In the genomic region with DNA sequence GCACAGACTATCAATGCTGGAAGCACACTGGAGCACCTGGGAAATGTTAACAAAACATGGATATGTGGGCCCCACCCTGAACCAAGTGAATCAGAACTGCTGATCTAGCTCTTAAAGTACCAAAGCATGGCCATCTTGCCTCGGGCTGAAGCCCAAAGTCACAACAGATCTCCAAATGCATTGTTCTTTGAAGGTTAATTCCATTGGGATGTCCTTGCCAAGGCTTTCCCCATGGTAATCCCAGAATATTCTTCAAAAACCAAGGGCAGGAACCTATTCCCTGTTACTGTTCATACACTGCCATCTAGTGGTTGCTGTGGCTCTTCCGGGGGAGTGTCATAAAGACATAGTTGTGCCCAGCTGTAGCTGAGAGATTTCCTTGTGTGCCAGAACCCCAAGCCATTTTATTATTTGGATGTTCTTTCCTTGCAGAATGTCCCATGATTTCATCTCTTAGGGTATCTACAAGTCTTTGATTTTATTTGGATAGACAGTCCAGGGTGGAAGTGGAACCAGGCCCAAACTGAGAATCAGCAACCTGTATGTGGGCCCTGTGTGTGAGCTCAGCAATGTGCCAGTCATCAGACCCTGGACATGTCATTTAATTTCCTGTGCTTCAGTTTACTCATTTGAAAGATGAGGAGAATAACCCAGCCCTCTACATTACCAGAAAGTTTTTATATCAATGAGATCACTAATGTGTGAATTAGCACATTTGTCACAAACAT, we compare ENCODE assay signal across 9 cellular contexts.
A peak's percentile ranks its signal among the peaks of the same experiment; 100 is the strongest.
DNase-seq lines count a peak whose midpoint lies in the region; ATAC-seq, FAIRE-seq and TF ChIP-seq lines count a peak whose summit lies in the region.
"Had no signal": no experiment of that assay in that cellular context is flagged by ENCODE, and none has a peak within 500 bp of the region (broad histone marks: within the 10 kb centered on the region; RNA-seq: fewer than 3 reads in every experiment).

No MANE protein-coding gene starts in this region.

- H3K9me3 ChIP-seq in MG63 (no peaks in the 10 kb centered on the region), aorta (ENCODE audit: control insufficient read depth, low read length) (no peaks in the 10 kb centered on the region)
- H3K9me3 ChIP-seq: BLaER1 treated with 17β-estradiol and CSF1 and Interleukin-3, amounts not matched to agents 10 nM and 100 nM had no signal

- H3K27ac ChIP-seq in aorta (ENCODE audit: low read depth in 1 of 2, low read length in 2 of 2), result no peak overlapping the region

- DNase-seq in activated CD4-positive, alpha-beta T cell treated with anti-CD3 and anti-CD28 coated beads for 36 hours, result peak; percentile 38
- no peak for DNase-seq in activated CD4-positive, alpha-beta T cell treated with anti-CD3 and anti-CD28 coated beads for 1 hour
- DNase-seq in H54 (ENCODE audit: insufficient read length, low spot score), result peak; percentile 77
- DNase-seq in MG63, result peak; percentile 40
- DNase-seq in RKO (ENCODE audit: low spot score), result peak; percentile 83
- peak; percentile 64 for DNase-seq in endothelial cell (ENCODE audit: low spot score)
- DNase-seq in memory B cell (ENCODE audit: low spot score in 2 of 2), result peak; percentile 18 to 24
- peak in 1 of 2 donors; percentile 53 for DNase-seq in aorta

- no peaks in the 10 kb centered on the region for H3K4me1 ChIP-seq in aorta (ENCODE audit: control insufficient read depth in 1 of 2, insufficient read depth in 2 of 2, low read length in 2 of 2)

- FAIRE-seq in H54 (lab: Jason Lieb, UNC), result peak; percentile 94

- no peak overlapping the region for H3K27ac Mint-ChIP-seq in activated CD4-positive, alpha-beta T cell treated with anti-CD3 and anti-CD28 coated beads for 36 hours
- H3K27ac Mint-ChIP-seq in endothelial cell (ENCODE audit: unreplicated experiment) (no peak overlapping the region), memory B cell (no peak overlapping the region)

- no peaks in the 10 kb centered on the region for H3K36me3 Mint-ChIP-seq in activated CD4-positive, alpha-beta T cell treated with anti-CD3 and anti-CD28 coated beads for 36 hours (ENCODE audit: low read depth)
- H3K36me3 Mint-ChIP-seq in endothelial cell (ENCODE audit: low read depth, unreplicated experiment) (no peaks in the 10 kb centered on the region), memory B cell (no peaks in the 10 kb centered on the region)

- H3K9me3 Mint-ChIP-seq in activated CD4-positive, alpha-beta T cell treated with anti-CD3 and anti-CD28 coated beads for 36 hours (ENCODE audit: low read depth), result no peaks in the 10 kb centered on the region
- H3K9me3 Mint-ChIP-seq in endothelial cell (ENCODE audit: unreplicated experiment), result no peaks in the 10 kb centered on the region
- H3K9me3 Mint-ChIP-seq in memory B cell, result no peaks in the 10 kb centered on the region

- peaks cover 4% of the 10 kb centered on the region for H3K27me3 Mint-ChIP-seq in activated CD4-positive, alpha-beta T cell treated with anti-CD3 and anti-CD28 coated beads for 36 hours
- H3K27me3 Mint-ChIP-seq in endothelial cell (ENCODE audit: unreplicated experiment) (peaks cover 3% of the 10 kb centered on the region), memory B cell (peaks cover 3% of the 10 kb centered on the region)

- ATAC-seq in activated CD4-positive, alpha-beta T cell treated with anti-CD3 and anti-CD28 coated beads for 36 hours, result no peak
- ATAC-seq in memory B cell (ENCODE audit: low read depth) (peak; percentile 38), aorta (ENCODE audit: low FRiP score) (peak; percentile 89)

- CTCF ChIA-PET in activated CD4-positive, alpha-beta T cell treated with anti-CD3 and anti-CD28 coated beads for 36 hours (lab: Charles Lee), result interaction anchor here (0.8 to 1.3 kb wide), 6 partner anchors 10 to 1143 kb away, joined by 3 to 7 read pairs (median 3); no protein-coding TSS in a partner anchor

- WGBS in aorta, 2 donors, result 5 to 8% methylated on average over 2 of the region's 2 CpGs

- TF ChIP-seq POLR2A in H54 (IDR thresholded peaks at IDR 0.05; ENCODE audit: low read depth, low read length), result no peak

- H3K4me3 Mint-ChIP-seq in activated CD4-positive, alpha-beta T cell treated with anti-CD3 and anti-CD28 coated beads for 36 hours, result no peak overlapping the region
- no peak overlapping the region for H3K4me3 Mint-ChIP-seq in endothelial cell (ENCODE audit: unreplicated experiment)
- H3K4me3 Mint-ChIP-seq in memory B cell, result no peak overlapping the region

- intact Hi-C loops in activated CD4-positive, alpha-beta T cell treated with anti-CD3 and anti-CD28 coated beads for 36 hours (cut with DNase I, micrococcal nuclease), result loop anchor here (1.0 to 5.0 kb wide), 8 partner anchors 98 to 1429 kb away; no protein-coding TSS in a partner anchor
- intact Hi-C loops in aorta (cut with DNase I), result loop anchor here (1.0 to 10.0 kb wide), 6 partner anchors 151 to 1101 kb away; a partner anchor contains a TSS

- H3K36me3 ChIP-seq in MG63 (no peaks in the 10 kb centered on the region), aorta (ENCODE audit: control insufficient read depth in 1 of 2, insufficient read depth in 2 of 2, low read length in 1 of 2) (no peaks in the 10 kb centered on the region)
- H3K36me3 ChIP-seq: BLaER1 treated with 17β-estradiol and CSF1 and Interleukin-3, amounts not matched to agents 10 nM and 100 nM had no signal

- H3K27me3 ChIP-seq in MG63 (no peaks in the 10 kb centered on the region), aorta (ENCODE audit: control insufficient read depth in 1 of 2, insufficient read depth in 2 of 2, low read length in 1 of 2) (no peaks in the 10 kb centered on the region)
- H3K27me3 ChIP-seq: BLaER1 treated with 17β-estradiol and CSF1 and Interleukin-3, amounts not matched to agents 10 nM and 100 nM had no signal

- H3K4me1 Mint-ChIP-seq in activated CD4-positive, alpha-beta T cell treated with anti-CD3 and anti-CD28 coated beads for 36 hours, result no peaks in the 10 kb centered on the region
- H3K4me1 Mint-ChIP-seq in endothelial cell (ENCODE audit: unreplicated experiment), result peaks cover 10% of the 10 kb centered on the region
- H3K4me1 Mint-ChIP-seq in memory B cell, result no peaks in the 10 kb centered on the region

- TF ChIP-seq CTCF in endothelial cell (IDR thresholded peaks at IDR 0.05; ENCODE audit: unreplicated experiment), result peak; percentile 72

- H3K4me3 ChIP-seq in MG63 (no peak overlapping the region), aorta (ENCODE audit: low read length in 2 of 2) (no peak overlapping the region)
- H3K4me3 ChIP-seq: BLaER1 treated with 17β-estradiol and CSF1 and Interleukin-3, amounts not matched to agents 10 nM and 100 nM had no signal

- POLR2A ChIA-PET in activated CD4-positive, alpha-beta T cell treated with anti-CD3 and anti-CD28 coated beads for 36 hours (lab: Charles Lee), result no interaction called here
